ENCODE assay signal across 1 cellular context in the genomic region with DNA sequence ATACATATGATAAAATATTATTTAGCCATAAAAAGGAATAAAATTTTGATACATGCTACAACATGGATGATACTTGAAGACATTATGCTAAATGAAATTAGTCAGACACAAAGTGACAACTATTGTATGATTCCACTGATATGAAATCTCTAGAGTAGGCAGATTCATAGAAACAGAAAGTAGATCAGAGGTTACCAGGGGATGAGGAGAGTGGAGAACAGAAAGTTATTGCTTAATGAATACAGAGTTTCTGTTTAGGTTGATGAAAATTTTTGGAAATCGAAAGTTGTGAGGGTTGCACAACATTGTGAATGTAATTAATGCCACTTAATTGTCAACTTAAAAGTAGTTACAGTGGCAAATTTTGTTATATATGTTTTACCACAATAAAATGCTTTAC.
A peak's percentile ranks its signal among the peaks of the same experiment; 100 is the strongest.
TF ChIP-seq lines count a peak whose summit lies in the region.

No MANE protein-coding gene starts in this region.

TF ChIP-seq in GM12878, 131 proteins besides CTCF, POLR2A, EP300 and RAD21 (continued from another document):
- TF ChIP-seq E2F8 (IDR thresholded peaks at IDR 0.05; ENCODE audit: low read depth, partially characterized antibody) (no peak), SP1 (IDR thresholded peaks at IDR 0.05; ENCODE audit: low read depth, low read length) (no peak), NRF1 (conservative IDR thresholded peaks at IDR 0.05; ENCODE audit: low read depth, low read length) (no peak), PAX5 (IDR thresholded peaks at IDR 0.05; ENCODE audit: borderline replicate concordance, low read depth, low read length) (no peak), FOS (IDR thresholded peaks at IDR 0.05; ENCODE audit: borderline replicate concordance, extremely low read depth, insufficient read length) (no peak), CREM (IDR thresholded peaks at IDR 0.05; ENCODE audit: low read depth) (no peak), MEF2B (IDR thresholded peaks at IDR 0.05; ENCODE audit: partially characterized antibody, poor library complexity, severe bottlenecking) (no peak), CEBPB (IDR thresholded peaks at IDR 0.05; ENCODE audit: borderline replicate concordance in 1 of 2, low read depth in 2 of 2, low read length in 2 of 2) (peak in 1 of 2 experiments; percentile 27; a peak in 1 of 4 replicates)
- TF ChIP-seq, protein P1, sequence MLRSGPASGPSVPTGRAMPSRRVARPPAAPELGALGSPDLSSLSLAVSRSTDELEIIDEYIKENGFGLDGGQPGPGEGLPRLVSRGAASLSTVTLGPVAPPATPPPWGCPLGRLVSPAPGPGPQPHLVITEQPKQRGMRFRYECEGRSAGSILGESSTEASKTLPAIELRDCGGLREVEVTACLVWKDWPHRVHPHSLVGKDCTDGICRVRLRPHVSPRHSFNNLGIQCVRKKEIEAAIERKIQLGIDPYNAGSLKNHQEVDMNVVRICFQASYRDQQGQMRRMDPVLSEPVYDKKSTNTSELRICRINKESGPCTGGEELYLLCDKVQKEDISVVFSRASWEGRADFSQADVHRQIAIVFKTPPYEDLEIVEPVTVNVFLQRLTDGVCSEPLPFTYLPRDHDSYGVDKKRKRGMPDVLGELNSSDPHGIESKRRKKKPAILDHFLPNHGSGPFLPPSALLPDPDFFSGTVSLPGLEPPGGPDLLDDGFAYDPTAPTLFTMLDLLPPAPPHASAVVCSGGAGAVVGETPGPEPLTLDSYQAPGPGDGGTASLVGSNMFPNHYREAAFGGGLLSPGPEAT (IDR thresholded peaks at IDR 0.05; ENCODE audit: low read depth): no peak
